Comparison of ENCODE assay signal across 26 cellular contexts in genomic region chr22:49523374-49524008, GRCh38.
DNase-seq lines count a peak whose midpoint lies in the region; ATAC-seq, FAIRE-seq and TF ChIP-seq lines count a peak whose summit lies in the region.
"Had no signal": no experiment of that assay in that cellular context is flagged by ENCODE, and none has a peak within 500 bp of the region (broad histone marks: within the 10 kb centered on the region; RNA-seq: fewer than 3 reads in every experiment).

No MANE protein-coding gene starts in this region.

- no peak overlapping the region for H3K4me3 Mint-ChIP-seq in activated T-cell treated with anti-CD3 and anti-CD28 coated beads, Interleukin-2, amount 50 U/mL, for 24 hours
- H3K4me3 Mint-ChIP-seq in activated T-cell treated with anti-CD3 and anti-CD28 coated beads, Interleukin-2, amount 50 U/mL, for 4 hours = no peak overlapping the region
- H3K4me3 Mint-ChIP-seq in CD8-positive, alpha-beta memory T cell = no peak overlapping the region
- H3K4me3 Mint-ChIP-seq: B cell; CD4-positive, CD25-positive, alpha-beta regulatory T cell had no signal

- no peak for TF ChIP-seq RAD21 in H1 (IDR thresholded peaks at IDR 0.05 in 1 of 2, conservative IDR thresholded peaks at IDR 0.05 in 1 of 2; ENCODE audit: low read depth in 2 of 2, low read length in 2 of 2)

- WGBS in H1 (ENCODE audit: extremely low coverage in 1 of 2, insufficient coverage in 1 of 2, insufficient read length in 1 of 2, insufficient replicate concordance in 2 of 2, low coverage in 1 of 2, low lambda C conversion rate in 2 of 2, missing lambda C conversion rate in 1 of 2), 2 experiments = 92% methylated on average over 14 of the region's 15 CpGs; no CpG with 5 or more reads in 1 of the 2 experiments
- WGBS in sigmoid colon, 2 donors = 49 to 79% methylated on average over 15 of the region's 15 CpGs

- H2AK5ac ChIP-seq in H1 (ENCODE audit: low read depth, low read length) = no peak overlapping the region

- no peaks in the 10 kb centered on the region for H3K9me3 Mint-ChIP-seq in activated T-cell treated with anti-CD3 and anti-CD28 coated beads, Interleukin-2, amount 50 U/mL, for 24 hours
- no peaks in the 10 kb centered on the region for H3K9me3 Mint-ChIP-seq in activated T-cell treated with anti-CD3 and anti-CD28 coated beads, Interleukin-2, amount 50 U/mL, for 4 hours
- H3K9me3 Mint-ChIP-seq in CD8-positive, alpha-beta memory T cell = no peaks in the 10 kb centered on the region

- no peak overlapping the region for H3K56ac ChIP-seq in H1 (replicated peaks; ENCODE audit: insufficient read length, low read depth, low read length)

- no peak for FAIRE-seq in H1 (lab: Jason Lieb, UNC)
- FAIRE-seq: GM12878, HepG2, K562 had no signal

- no peak overlapping the region for H2BK120ac ChIP-seq in H1 (replicated peaks; ENCODE audit: low read depth, low read length)

- H4K20me1 ChIP-seq in H1 (replicated peaks in 1 of 2; ENCODE audit: control insufficient read depth in 1 of 2, insufficient read depth in 2 of 2, low read length in 2 of 2) = peaks cover 0 to 2% of the 10 kb centered on the region in 2 experiments

- H2BK20ac ChIP-seq in H1 (ENCODE audit: low read length) = no peak overlapping the region

- H3K27me3 ChIP-seq in H7 (ENCODE audit: control insufficient read depth, insufficient read depth, low read length) = no peaks in the 10 kb centered on the region
- H3K27me3 ChIP-seq in H1 (replicated peaks in 1 of 4; ENCODE audit: control insufficient read depth in 3 of 4, extremely low read depth in 1 of 4, insufficient read depth in 3 of 4, low read length in 3 of 4) = no peaks in the 10 kb centered on the region
- H3K27me3 ChIP-seq in sigmoid colon = peaks cover 0 to 69% (median 18%) of the 10 kb centered on the region in 3 donors
- H3K27me3 ChIP-seq in CD8-positive, alpha-beta memory T cell (ENCODE audit: insufficient read depth, low read length, poor library complexity, severe bottlenecking) = no peaks in the 10 kb centered on the region

- intact Hi-C loops in sigmoid colon (cut with DNase I) = no loop called here

- H3K4me2 ChIP-seq in H1 (ENCODE audit: insufficient read depth in 1 of 2, low read depth in 2 of 2, low read length in 2 of 2) = no peak overlapping the region

- H3K4me1 ChIP-seq in H1 (replicated peaks in 1 of 4; ENCODE audit: control insufficient read depth in 3 of 4, insufficient read depth in 4 of 4, low read length in 3 of 4) (peaks cover 0 to 12% (median 7%) of the 10 kb centered on the region in 4 experiments; a peak in 6 of 7 replicates), sigmoid colon (no peaks in the 10 kb centered on the region)
- no peaks in the 10 kb centered on the region for H3K4me1 ChIP-seq in CD8-positive, alpha-beta memory T cell (ENCODE audit: insufficient read depth, low read length)

- peak overlapping the region; percentile 81; the same call in 1 of the 2 replicates for H2BK15ac ChIP-seq in H1 (ENCODE audit: low read length)

- H4K91ac ChIP-seq in H1 (replicated peaks; ENCODE audit: insufficient read length, low read length) = no peak overlapping the region

- H3K4me1 Mint-ChIP-seq in activated T-cell treated with anti-CD3 and anti-CD28 coated beads, Interleukin-2, amount 50 U/mL, for 24 hours (ENCODE audit: low read depth) = no peaks in the 10 kb centered on the region
- no peaks in the 10 kb centered on the region for H3K4me1 Mint-ChIP-seq in activated T-cell treated with anti-CD3 and anti-CD28 coated beads, Interleukin-2, amount 50 U/mL, for 4 hours (ENCODE audit: low read depth)
- no peaks in the 10 kb centered on the region for H3K4me1 Mint-ChIP-seq in CD8-positive, alpha-beta memory T cell

- 0 out of 2 replicates have a peak, but pooled peaks cover 2% of the 10 kb centered on the region for H3K23me2 ChIP-seq in H1 (ENCODE audit: low read depth, low read length)

- no peak overlapping the region; the same call in 1 of the 2 replicates for H4K8ac ChIP-seq in H1 (ENCODE audit: extremely low read depth, insufficient read depth, low read length)

- H3K27ac ChIP-seq in H1 (ENCODE audit: low read depth, low read length) (no peak overlapping the region), sigmoid colon (no peak overlapping the region)
- H3K27ac ChIP-seq in CD8-positive, alpha-beta memory T cell (ENCODE audit: low read depth, low read length) = no peak overlapping the region
- H3K27ac ChIP-seq: 22Rv1, RWPE1 had no signal

- no peak overlapping the region; the same call in 1 of the 2 replicates for H2AFZ ChIP-seq in H1 (ENCODE audit: low read length)

- H2BK5ac ChIP-seq in H1 (ENCODE audit: low read depth, low read length) = peak overlapping the region; percentile 44; the same call in 1 of the 2 replicates

- CTCF ChIA-PET in H1 (lab: Charles Lee; ENCODE audit: partially characterized antibody) = interaction anchor here (0.8 to 3.1 kb wide), 5 partner anchors 12 to 122 kb away, joined by 3 to 15 read pairs (median 3); no protein-coding TSS in a partner anchor
- CTCF ChIA-PET in CD8-positive, alpha-beta memory T cell (lab: Charles Lee) = no interaction called here

- no peaks in the 10 kb centered on the region for H3K36me3 ChIP-seq in H7 (replicated peaks; ENCODE audit: control insufficient read depth, insufficient read depth, low read length)
- no peaks in the 10 kb centered on the region for H3K36me3 ChIP-seq in H1 (ENCODE audit: control insufficient read depth in 2 of 4, insufficient read depth in 4 of 4, low read length in 3 of 4)
- no peaks in the 10 kb centered on the region for H3K36me3 ChIP-seq in sigmoid colon
- H3K36me3 ChIP-seq in CD8-positive, alpha-beta memory T cell (ENCODE audit: insufficient read depth, low read length) = no peaks in the 10 kb centered on the region

- no peak overlapping the region for H3K9ac ChIP-seq in H1 (replicated peaks in 1 of 4; ENCODE audit: extremely low read depth in 1 of 4, low read depth in 3 of 4, low read length in 3 of 4)

- H3K4me3 ChIP-seq in H7 (ENCODE audit: insufficient read depth, low read depth, low read length) (no peak overlapping the region), H1 (ENCODE audit: extremely low read depth in 1 of 4, insufficient read depth in 2 of 4, low read depth in 3 of 4, low read length in 4 of 4) (no peak overlapping the region), sigmoid colon (no peak overlapping the region)
- no peak overlapping the region for H3K4me3 ChIP-seq in CD8-positive, alpha-beta memory T cell (ENCODE audit: low read length)
- H3K4me3 ChIP-seq: GM12878, K562 had no signal

- H3K14ac ChIP-seq in H1 (ENCODE audit: insufficient read length) = no peak overlapping the region

- TF ChIP-seq EP300 in H1 (IDR thresholded peaks at IDR 0.05; ENCODE audit: borderline replicate concordance in 1 of 2, low read depth in 2 of 2, low read length in 2 of 2) = no peak
- TF ChIP-seq EP300 in sigmoid colon (IDR thresholded peaks at IDR 0.05) = no peak

- H3K36me3 Mint-ChIP-seq in activated T-cell treated with anti-CD3 and anti-CD28 coated beads, Interleukin-2, amount 50 U/mL, for 24 hours (ENCODE audit: low read depth) = peaks cover 37% of the 10 kb centered on the region
- H3K36me3 Mint-ChIP-seq in activated T-cell treated with anti-CD3 and anti-CD28 coated beads, Interleukin-2, amount 50 U/mL, for 4 hours (ENCODE audit: insufficient read depth) = no peaks in the 10 kb centered on the region
- H3K36me3 Mint-ChIP-seq in CD8-positive, alpha-beta memory T cell = peaks cover 0 to 4% (median 0%) of the 10 kb centered on the region in 3 donors
- H3K36me3 Mint-ChIP-seq: CD4-positive, CD25-positive, alpha-beta regulatory T cell had no signal

- no peak overlapping the region for H3K27ac Mint-ChIP-seq in activated T-cell treated with anti-CD3 and anti-CD28 coated beads, Interleukin-2, amount 50 U/mL, for 24 hours
- H3K27ac Mint-ChIP-seq in CD8-positive, alpha-beta memory T cell = no peak overlapping the region
- H3K27ac Mint-ChIP-seq: B cell had no signal

- H3K79me2 ChIP-seq in H1 (ENCODE audit: control insufficient read depth in 1 of 2, insufficient read depth in 2 of 2, low read length in 2 of 2) = no peaks in the 10 kb centered on the region; a peak in 1 of 4 replicates

- DNase-seq in activated T-cell treated with anti-CD3 and anti-CD28 coated beads, Interleukin-2, amount 50 U/mL, for 24 hours = peak; percentile 8
- DNase-seq in activated T-cell treated with anti-CD3 and anti-CD28 coated beads, Interleukin-2, amount 50 U/mL, for 4 hours = no peak
- DNase-seq in H7 (peak; percentile 57), H1 (ENCODE audit: low read depth in 1 of 2, low spot score in 2 of 2) (no peak), sigmoid colon (peak; percentile 51), germinal center (ENCODE audit: low spot score) (no peak)
- no peak for DNase-seq in CD8-positive, alpha-beta memory T cell
- DNase-seq: CD4-positive, CD25-positive, alpha-beta regulatory T cell; COR-L47; DMS53; GDM1; NCI-H1048; NCI-H1417 treated with DMSO at 0.1 percent for 48 hours; NCI-H1694 treated with DMSO at 0.1 percent for 48 hours; NCI-H2081; NCI-H2227 treated with DMSO at 0.1 percent for 48 hours; NCI-H526 treated with DMSO at 0.1 percent for 48 hours; SHP77 had no signal

- H3K27me3 Mint-ChIP-seq in activated T-cell treated with anti-CD3 and anti-CD28 coated beads, Interleukin-2, amount 50 U/mL, for 24 hours = no peaks in the 10 kb centered on the region
- H3K27me3 Mint-ChIP-seq in activated T-cell treated with anti-CD3 and anti-CD28 coated beads, Interleukin-2, amount 50 U/mL, for 4 hours (ENCODE audit: low read depth) = no peaks in the 10 kb centered on the region
- H3K27me3 Mint-ChIP-seq in CD8-positive, alpha-beta memory T cell = peaks cover 8 to 10% of the 10 kb centered on the region in 2 donors
- H3K27me3 Mint-ChIP-seq: B cell; CD4-positive, CD25-positive, alpha-beta regulatory T cell had no signal

- no peaks in the 10 kb centered on the region; the same call in 1 of the 2 replicates for H3K79me1 ChIP-seq in H1 (ENCODE audit: low read depth, low read length)

- H4K5ac ChIP-seq in H1 (ENCODE audit: insufficient read length, low read depth, low read length) = no peak overlapping the region

- TF ChIP-seq CTCF in H1 (IDR thresholded peaks at IDR 0.05; ENCODE audit: control extremely low read depth in 1 of 3, insufficient read depth in 1 of 3, low read depth in 1 of 3, low read length in 3 of 3) (no peak), sigmoid colon (IDR thresholded peaks at IDR 0.05) (no peak)

- POLR2A ChIA-PET in H1 (lab: Charles Lee; ENCODE audit: partially characterized antibody) = interaction anchor here (1.1 to 1.3 kb wide), 2 partner anchors 10 to 13 kb away, joined by 3 to 5 read pairs; no protein-coding TSS in a partner anchor
- POLR2A ChIA-PET in CD8-positive, alpha-beta memory T cell (lab: Charles Lee) = no interaction called here

- H3K18ac ChIP-seq in H1 (ENCODE audit: extremely low read depth, low read length) = no peak overlapping the region; the same call in 1 of the 2 replicates

- H3K9me3 ChIP-seq in H1 (ENCODE audit: insufficient read depth in 2 of 2, low read depth in 1 of 2, low read length in 1 of 2) = 0 out of 4 replicates have a peak, but pooled peaks cover 0 to 3% of the 10 kb centered on the region in 2 experiments
- peaks cover 0 to 3% (median 0%) of the 10 kb centered on the region in 4 donors for H3K9me3 ChIP-seq in sigmoid colon
- H3K9me3 ChIP-seq in CD8-positive, alpha-beta memory T cell (ENCODE audit: low read length) = no peaks in the 10 kb centered on the region

- no peak for ATAC-seq in activated T-cell treated with anti-CD3 and anti-CD28 coated beads, Interleukin-2, amount 50 U/mL, for 4 hours
- ATAC-seq in GM21786 (IDR thresholded peaks at IDR 0.05; ENCODE audit: unreplicated experiment) = no peak
- ATAC-seq: GM12878, HepG2, K562, Panc1 had no signal

- no peak overlapping the region for H3K4ac ChIP-seq in H1 (replicated peaks; ENCODE audit: insufficient read length, low read depth, low read length)

- TF ChIP-seq POLR2A in H1 (IDR thresholded peaks at IDR 0.05; ENCODE audit: control extremely low read depth in 1 of 2, low read depth in 2 of 2, low read length in 2 of 2) (no peak), sigmoid colon (IDR thresholded peaks at IDR 0.05) (no peak)

- H2BK12ac ChIP-seq in H1 (ENCODE audit: low read depth, low read length) = peak overlapping the region; percentile 75; the same call in 1 of the 2 replicates

- no peak overlapping the region for H3K23ac ChIP-seq in H1 (ENCODE audit: insufficient read length)

Comparison
In these comparisons a context has a peak if more than half of its experiments do, and no peak if none do; other contexts are left out.
1. DNase-seq: peak in activated T-cell treated with anti-CD3 and anti-CD28 coated beads, Interleukin-2, amount 50 U/mL, for 24 hours (single experiment), H7 (single experiment) and sigmoid colon (single experiment); none in activated T-cell treated with anti-CD3 and anti-CD28 coated beads, Interleukin-2, amount 50 U/mL, for 4 hours (single experiment), H1 (0 of 2), CD8-positive, alpha-beta memory T cell (0 of 5) and germinal center (single experiment).